Comparison of ENCODE assay signal across 8 cellular contexts in genomic region chr3:190513409-190514162, GRCh38. TPM values are rescaled to one million over a fixed set of nuclear protein-coding genes. Genes with fewer than 3 reads are reported as not detected.
DNase-seq lines count a peak whose midpoint lies in the region; ATAC-seq and TF ChIP-seq lines count a peak whose summit lies in the region.

IL1RAP (plus strand) TSS chr3:190514085; CDS start chr3:190564290, 50,205 bp downstream.

- no peaks in the 10 kb centered on the region for H3K4me1 ChIP-seq in mesendoderm (ENCODE audit: control insufficient read depth, low read depth, low read length)

- no CpG with 5 or more reads among the region's 64 CpGs for WGBS in mesendoderm (ENCODE audit: extremely low coverage, insufficient coverage, low lambda C conversion rate)

- no peaks in the 10 kb centered on the region for H3K79me2 ChIP-seq in mesendoderm (ENCODE audit: control insufficient read depth, insufficient read depth, low read length)

- peak within 1 kb of the TSS; percentile 79 for H3K9ac ChIP-seq in mesendoderm (ENCODE audit: low read length)

- no peak within 1 kb of the TSS for H2BK120ac ChIP-seq in mesendoderm (ENCODE audit: low read depth, low read length)

- H3K36me3 Mint-ChIP-seq in CD4-positive, alpha-beta T cell (ENCODE audit: low read depth), result no peaks in the 10 kb centered on the region
- H3K36me3 Mint-ChIP-seq in effector memory CD8-positive, alpha-beta T cell (ENCODE audit: insufficient read depth), result peaks cover 2% of the 10 kb centered on the region

- H3K79me1 ChIP-seq in mesendoderm (ENCODE audit: low read length), result no peaks in the 10 kb centered on the region

- H3K18ac ChIP-seq in mesendoderm (ENCODE audit: low read length), result no peak within 1 kb of the TSS

- H4K5ac ChIP-seq in mesendoderm (ENCODE audit: low read length), result no peak within 1 kb of the TSS

- H4K8ac ChIP-seq in mesendoderm (ENCODE audit: low read depth, low read length), result no peak within 1 kb of the TSS

- peak within 1 kb of the TSS; percentile 91 for H3K23ac ChIP-seq in mesendoderm (ENCODE audit: low read length)

- no peaks in the 10 kb centered on the region for H3K36me3 ChIP-seq in mesendoderm (ENCODE audit: control insufficient read depth, insufficient read depth, low read length)

- no peak within 1 kb of the TSS for H2BK5ac ChIP-seq in mesendoderm (ENCODE audit: low read length)

- H3K56ac ChIP-seq in mesendoderm (ENCODE audit: low read length), result peak within 1 kb of the TSS; percentile 94

- H3K9me3 ChIP-seq in CD4-positive, alpha-beta T cell (ENCODE audit: control insufficient read depth, low read length), result no peaks in the 10 kb centered on the region

- peak within 1 kb of the TSS; percentile 83 for H3K27ac Mint-ChIP-seq in CD4-positive, alpha-beta T cell
- H3K27ac Mint-ChIP-seq in effector memory CD8-positive, alpha-beta T cell, result peak within 1 kb of the TSS; percentile 80 to 93

- peaks cover 35% of the 10 kb centered on the region for H3K4me1 Mint-ChIP-seq in CD4-positive, alpha-beta T cell (ENCODE audit: low read depth)
- H3K4me1 Mint-ChIP-seq in effector memory CD8-positive, alpha-beta T cell (ENCODE audit: low read depth in 2 of 2), result peaks cover 25 to 30% of the 10 kb centered on the region in 2 donors

- peak within 1 kb of the TSS; percentile 95 for H3K4me2 ChIP-seq in mesendoderm (ENCODE audit: low read length)

- no peak within 1 kb of the TSS for H3K4ac ChIP-seq in mesendoderm (ENCODE audit: low read depth, low read length)

- TF ChIP-seq CTCF in CD4-positive, alpha-beta T cell (IDR thresholded peaks at IDR 0.05), result peak; percentile 25

- peak; percentile 83 for ATAC-seq in CD4-positive, alpha-beta T cell (ENCODE audit: poor library complexity)
- ATAC-seq in GM19397 (IDR thresholded peaks at IDR 0.05; ENCODE audit: unreplicated experiment), result peak; percentile 99
- peak; percentile 98 for ATAC-seq in HG03565 (IDR thresholded peaks at IDR 0.05; ENCODE audit: unreplicated experiment)
- ATAC-seq in effector memory CD8-positive, alpha-beta T cell (replicated peaks), result peak; percentile 82

- CTCF ChIA-PET in CD4-positive, alpha-beta T cell (lab: Charles Lee), result interaction anchor here (2.0 kb wide), 1 partner anchor 15 kb away, joined by 5 read pairs; no protein-coding TSS in a partner anchor

- no peaks in the 10 kb centered on the region for H3K27me3 ChIP-seq in CD4-positive, alpha-beta T cell (ENCODE audit: control insufficient read depth, insufficient read depth, low read length)
- H3K27me3 ChIP-seq in mesendoderm (ENCODE audit: insufficient read depth, low read length, poor library complexity), result no peaks in the 10 kb centered on the region

- POLR2A ChIA-PET in CD4-positive, alpha-beta T cell (lab: Charles Lee), result interaction anchor here (0.8 to 2.1 kb wide), 7 partner anchors 9 to 191 kb away, joined by 3 to 7 read pairs (median 3); partner anchors contain the start of gene CLDN1

- H3K4me3 Mint-ChIP-seq in CD4-positive, alpha-beta T cell, result peak within 1 kb of the TSS; percentile 94
- H3K4me3 Mint-ChIP-seq in effector memory CD8-positive, alpha-beta T cell, result peak within 1 kb of the TSS; percentile 84 to 86

- H2BK15ac ChIP-seq in mesendoderm (replicated peaks; ENCODE audit: low read depth), result no peak within 1 kb of the TSS

- peak within 1 kb of the TSS; percentile 51 for H3K27ac ChIP-seq in CD4-positive, alpha-beta T cell (ENCODE audit: low read depth, low read length)
- H3K27ac ChIP-seq in mesendoderm (ENCODE audit: low read depth, low read length), result no peak within 1 kb of the TSS

- peak; percentile 69 to 85 (median 81) for DNase-seq in CD4-positive, alpha-beta T cell
- DNase-seq in NOMO-1 (lab: John Stamatoyannopoulos, UW; ENCODE audit: unreplicated experiment in 2 of 2) (peak; percentile 99), mesendoderm (peak; percentile 91)
- peak; percentile 63 to 66 for DNase-seq in activated CD8-positive, alpha-beta memory T cell treated with anti-CD3 and anti-CD28 coated beads for 4 hours (ENCODE audit: low read depth in 2 of 2)
- DNase-seq in effector memory CD8-positive, alpha-beta T cell, result peak; percentile 76 to 79 (median 79)
- DNase-seq in stimulated activated CD8-positive, alpha-beta memory T cell treated with anti-CD3 and anti-CD28 coated beads, Interleukin-12 subunit alpha, Interleukin-12 subunit beta, amount 100 ng/mL, for 4 hours (ENCODE audit: low read depth), result peak; percentile 74

- H2AK5ac ChIP-seq in mesendoderm (ENCODE audit: low read length), result no peak within 1 kb of the TSS

- no peaks in the 10 kb centered on the region for H3K9me3 Mint-ChIP-seq in CD4-positive, alpha-beta T cell
- H3K9me3 Mint-ChIP-seq in effector memory CD8-positive, alpha-beta T cell, result no peaks in the 10 kb centered on the region

- no peaks in the 10 kb centered on the region for H3K27me3 Mint-ChIP-seq in CD4-positive, alpha-beta T cell
- no peaks in the 10 kb centered on the region for H3K27me3 Mint-ChIP-seq in effector memory CD8-positive, alpha-beta T cell

- intact Hi-C loops in CD4-positive, alpha-beta T cell (cut with DNase I, micrococcal nuclease), result no loop called here

- peak within 1 kb of the TSS; percentile 71 for H3K4me3 ChIP-seq in mesendoderm (ENCODE audit: low read length)

RNA-seq across cellular contexts. Expression of gene IL1RAP, which starts in this region (rescaled TPM):
- total RNA-seq in CD4-positive, alpha-beta T cell, result 10 to 100 TPM; 13.7 to 14.7 TPM
- 2.6 TPM for polyA plus RNA-seq in mesendoderm (2013, experiment 1 of 2)
- 2.6 TPM for polyA plus RNA-seq in mesendoderm (2013, experiment 2 of 2)
